In the genomic region with DNA sequence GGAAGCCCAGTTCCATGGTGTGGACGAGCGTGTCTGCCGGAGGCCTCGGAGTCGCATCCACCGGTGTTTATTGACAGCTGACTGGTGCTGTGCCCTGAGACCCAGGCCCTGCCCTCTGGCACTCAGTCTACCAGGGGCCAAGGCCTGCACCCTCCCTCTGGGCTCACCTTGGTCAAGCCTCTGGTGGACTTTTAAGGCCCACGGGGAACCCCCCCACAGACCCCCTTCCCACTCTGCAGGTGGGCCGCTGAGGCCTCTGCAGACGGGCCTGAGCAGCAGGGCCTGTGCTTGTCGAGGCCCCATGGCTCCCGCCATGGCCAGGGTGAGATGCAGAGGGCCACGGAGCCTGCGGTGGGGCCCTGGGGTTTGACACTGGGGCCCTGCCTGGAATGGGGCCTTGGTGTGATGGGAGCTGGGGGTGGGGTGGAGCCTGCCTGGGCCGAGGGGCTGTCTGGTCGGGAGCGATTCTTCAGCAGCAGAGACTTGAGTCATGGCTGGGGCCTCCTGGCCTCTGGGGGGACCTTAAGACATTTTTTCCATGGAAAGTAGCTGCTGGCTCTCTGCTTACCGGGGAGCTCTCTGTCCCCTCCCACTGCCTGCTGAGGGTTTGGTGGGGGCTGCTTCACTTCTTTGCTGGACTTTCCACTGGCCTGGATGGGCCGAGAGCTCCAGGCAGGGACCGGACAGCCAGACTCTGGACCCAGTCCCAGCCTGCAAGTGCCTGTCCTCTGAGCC, we compare ENCODE assay signal across 12 cellular contexts.
DNase-seq lines count a peak whose midpoint lies in the region; TF ChIP-seq lines count a peak whose summit lies in the region.
"Had no signal": no experiment of that assay in that cellular context is flagged by ENCODE, and none has a peak within 500 bp of the region (broad histone marks: within the 10 kb centered on the region; RNA-seq: fewer than 3 reads in every experiment).

No MANE protein-coding gene starts in this region.

- TF ChIP-seq CTCF in cardiac fibroblast (IDR thresholded peaks at IDR 0.05; ENCODE audit: low read depth, low read length): no peak
- no peak for TF ChIP-seq CTCF in adrenal gland (IDR thresholded peaks at IDR 0.05)

- H3K27me3 ChIP-seq in adrenal gland: peaks cover 3% of the 10 kb centered on the region
- H3K27me3 ChIP-seq: cardiac muscle cell had no signal

- DNase-seq in EH (ENCODE audit: low read depth) (peak; percentile 43), cardiac fibroblast (ENCODE audit: low read depth in 2 of 2) (peak; percentile 45 to 58), immature natural killer cell (no peak), stromal cell of bone marrow (ENCODE audit: low read depth) (peak; percentile 65), adrenal gland (no peak), NCI-H2029 (lab: John Stamatoyannopoulos, UW) (no peak), NCI-H345 treated with DMSO at 0.1 percent for 48 hours (lab: John Stamatoyannopoulos, UW; ENCODE audit: unreplicated experiment) (no peak)
- DNase-seq: activated T-cell treated with anti-CD3 and anti-CD28 coated beads, Interleukin-2, amount 50 U/mL, for 72 hours; DMS 273 treated with DMSO at 0.1 percent for 48 hours; NCI-H1092 treated with DMSO at 0.1 percent for 48 hours; NCI-H774 had no signal

- H3K9me3 ChIP-seq in adrenal gland (replicated peaks in 1 of 3): no peaks in the 10 kb centered on the region

- peaks cover 0 to 11% of the 10 kb centered on the region in 2 donors for H3K4me1 ChIP-seq in adrenal gland (replicated peaks in 1 of 2)

- intact Hi-C loops in adrenal gland (cut with DNase I): loop anchor here in 1 of 2 donors (10.0 kb wide), 1 partner anchor 177 kb away; no protein-coding TSS in a partner anchor

- H3K27ac ChIP-seq in adrenal gland: peak overlapping the region in 2 of 5 donors; percentile 6 to 49
- H3K27ac ChIP-seq: cardiac muscle cell had no signal

- no peak overlapping the region for H3K4me3 ChIP-seq in cardiac fibroblast (replicated peaks in 1 of 2; ENCODE audit: low read depth in 2 of 2, low read length in 2 of 2)
- no peak overlapping the region for H3K4me3 ChIP-seq in adrenal gland
- H3K4me3 ChIP-seq: cardiac muscle cell had no signal

- H3K9me3 Mint-ChIP-seq in immature natural killer cell: no peaks in the 10 kb centered on the region
- H3K9me3 Mint-ChIP-seq: activated T-cell treated with anti-CD3 and anti-CD28 coated beads, Interleukin-2, amount 50 U/mL, for 72 hours had no signal

- H3K36me3 Mint-ChIP-seq in immature natural killer cell: no peaks in the 10 kb centered on the region

- TF ChIP-seq POLR2A in adrenal gland (IDR thresholded peaks at IDR 0.05): no peak

- H3K4me1 Mint-ChIP-seq in immature natural killer cell: peaks cover 12 to 18% of the 10 kb centered on the region in 2 donors

- no peaks in the 10 kb centered on the region for H3K36me3 ChIP-seq in adrenal gland (replicated peaks in 1 of 2)
- H3K36me3 ChIP-seq: cardiac muscle cell had no signal

- peak overlapping the region in 4 of 6 donors; percentile 13 to 89 (median 42) for H3K27ac Mint-ChIP-seq in immature natural killer cell

- H3K4me3 Mint-ChIP-seq in immature natural killer cell: no peak overlapping the region
- H3K4me3 Mint-ChIP-seq: activated T-cell treated with anti-CD3 and anti-CD28 coated beads, Interleukin-2, amount 50 U/mL, for 72 hours had no signal

- peaks cover 3 to 16% (median 4%) of the 10 kb centered on the region in 3 donors for H3K27me3 Mint-ChIP-seq in immature natural killer cell (ENCODE audit: low read depth in 3 of 3)

- WGBS in adrenal gland, 4 donors: 80 to 93% (median 84%) methylated on average over 3 to 19 of the region's 19 CpGs

Comparison
In these comparisons a context has a peak if more than half of its experiments do, and no peak if none do; other contexts are left out.
1. DNase-seq: peak in EH (single experiment), cardiac fibroblast (2 of 2) and stromal cell of bone marrow (single experiment); none in immature natural killer cell (0 of 3), adrenal gland (0 of 7), NCI-H2029 (single experiment) and NCI-H345 treated with DMSO at 0.1 percent for 48 hours (single experiment).